Comparison of ENCODE assay signal across 19 cellular contexts in the genomic region with DNA sequence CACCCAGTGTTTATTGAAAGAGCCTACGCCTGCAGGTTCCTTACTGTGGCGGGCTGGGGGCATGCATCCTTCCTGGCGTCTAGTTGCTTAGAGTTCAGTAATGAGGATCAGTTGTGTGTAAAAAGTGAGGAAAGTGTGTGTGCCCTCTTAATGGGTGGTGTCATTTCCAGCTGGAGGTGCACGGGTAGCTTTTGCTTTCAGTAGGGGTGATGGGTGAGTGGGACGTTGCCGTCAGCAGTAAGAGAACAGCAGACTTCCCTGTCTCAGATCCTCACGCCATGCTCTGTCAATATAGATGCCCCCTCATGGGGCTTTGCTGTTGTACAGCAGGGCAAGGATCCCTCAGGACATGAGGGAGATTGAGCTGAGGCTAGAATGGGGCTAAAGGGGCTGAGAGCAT.
DNase-seq lines count a peak whose midpoint lies in the region; ATAC-seq and TF ChIP-seq lines count a peak whose summit lies in the region.
"Had no signal": no experiment of that assay in that cellular context is flagged by ENCODE, and none has a peak within 500 bp of the region (broad histone marks: within the 10 kb centered on the region; RNA-seq: fewer than 3 reads in every experiment).

No MANE protein-coding gene starts in this region.

- H3K36me3 Mint-ChIP-seq in CD4-positive, alpha-beta memory T cell = peaks cover 18 to 35% of the 10 kb centered on the region in 2 donors
- H3K36me3 Mint-ChIP-seq in T-helper 17 cell (ENCODE audit: low read depth) (no peaks in the 10 kb centered on the region), endothelial cell (ENCODE audit: low read depth, unreplicated experiment) (peaks cover 53% of the 10 kb centered on the region)

- no peaks in the 10 kb centered on the region for H3K27me3 Mint-ChIP-seq in CD4-positive, alpha-beta memory T cell
- H3K27me3 Mint-ChIP-seq in T-helper 17 cell (no peaks in the 10 kb centered on the region), endothelial cell (ENCODE audit: unreplicated experiment) (no peaks in the 10 kb centered on the region)
- H3K27me3 Mint-ChIP-seq: stimulated activated naive CD8-positive, alpha-beta T cell treated with anti-CD3 and anti-CD28 coated beads, Interleukin-15, Interleukin-2, amounts not matched to agents 100 ng/mL and 50 ng/mL, for 24 hours had no signal

- H3K9me3 Mint-ChIP-seq in CD4-positive, alpha-beta memory T cell = peaks cover 0 to 2% (median 0%) of the 10 kb centered on the region in 8 donors
- H3K9me3 Mint-ChIP-seq in endothelial cell (ENCODE audit: unreplicated experiment) = no peaks in the 10 kb centered on the region
- H3K9me3 Mint-ChIP-seq: stimulated activated naive CD8-positive, alpha-beta T cell treated with anti-CD3 and anti-CD28 coated beads, Interleukin-15, Interleukin-2, amounts not matched to agents 100 ng/mL and 50 ng/mL, for 24 hours had no signal

- CTCF ChIA-PET in CD4-positive, alpha-beta memory T cell (lab: Charles Lee; ENCODE audit: partially characterized antibody) = interaction anchor here (0.9 to 9.4 kb wide), 6 partner anchors 7 to 81 kb away, joined by 3 to 81 read pairs (median 9); no protein-coding TSS in a partner anchor

- no peaks in the 10 kb centered on the region for H3K36me3 ChIP-seq in CD4-positive, alpha-beta memory T cell (ENCODE audit: insufficient read depth, low read length)

- H3K4me1 Mint-ChIP-seq in CD4-positive, alpha-beta memory T cell = peaks cover 33 to 64% (median 44%) of the 10 kb centered on the region in 4 donors
- H3K4me1 Mint-ChIP-seq in T-helper 17 cell = peaks cover 39% of the 10 kb centered on the region
- peaks cover 6% of the 10 kb centered on the region for H3K4me1 Mint-ChIP-seq in endothelial cell (ENCODE audit: unreplicated experiment)

- ATAC-seq in GM18867 (IDR thresholded peaks at IDR 0.05; ENCODE audit: unreplicated experiment) (peak; percentile 85), T-helper 17 cell (peak; percentile 43)
- ATAC-seq: activated CD8-positive, alpha-beta T cell treated with anti-CD3 and anti-CD28 coated beads, Interleukin-2, amount 10 ng/mL, durations not matched to agents 7 days and 5 days; HepG2 had no signal

- H3K4me3 ChIP-seq in CD4-positive, alpha-beta memory T cell (ENCODE audit: low read length in 2 of 2) = no peak overlapping the region
- H3K4me3 ChIP-seq: coronary artery, tibial artery had no signal

- H3K4me1 ChIP-seq in CD4-positive, alpha-beta memory T cell (ENCODE audit: insufficient read depth, low read length) = peaks cover 46% of the 10 kb centered on the region
- H3K4me1 ChIP-seq: tibial artery had no signal

- POLR2A ChIA-PET in CD4-positive, alpha-beta memory T cell (lab: Charles Lee; ENCODE audit: partially characterized antibody) = interaction anchor here (1.1 to 7.9 kb wide), 9 partner anchors 8 to 130 kb away, joined by 3 to 145 read pairs (median 5); no protein-coding TSS in a partner anchor

- H3K27ac Mint-ChIP-seq in CD4-positive, alpha-beta memory T cell = peak overlapping the region; percentile 57 to 98 (median 96)
- H3K27ac Mint-ChIP-seq in T-helper 17 cell (peak overlapping the region; percentile 98), endothelial cell (ENCODE audit: unreplicated experiment) (no peak overlapping the region)
- H3K27ac Mint-ChIP-seq: activated CD8-positive, alpha-beta T cell treated with anti-CD3 and anti-CD28 coated beads, Interleukin-2, amount 10 ng/mL, durations not matched to agents 7 days and 5 days; stimulated activated naive CD8-positive, alpha-beta T cell treated with anti-CD3 and anti-CD28 coated beads, Interleukin-15, Interleukin-2, amounts not matched to agents 100 ng/mL and 50 ng/mL, for 24 hours had no signal

- H3K27me3 ChIP-seq in CD4-positive, alpha-beta memory T cell (ENCODE audit: insufficient read depth, low read length) = no peaks in the 10 kb centered on the region
- H3K27me3 ChIP-seq: tibial artery had no signal

- TF ChIP-seq CTCF in endothelial cell (IDR thresholded peaks at IDR 0.05; ENCODE audit: unreplicated experiment) = no peak

- H3K27ac ChIP-seq in CD4-positive, alpha-beta memory T cell (ENCODE audit: low read depth, low read length) = peak overlapping the region; percentile 61
- H3K27ac ChIP-seq: coronary artery, tibial artery, VCaP had no signal

- intact Hi-C loops in CD4-positive, alpha-beta memory T cell (cut with micrococcal nuclease) = loop anchor here (1.0 to 5.0 kb wide), 2 partner anchors 8 to 57 kb away; no protein-coding TSS in a partner anchor

- H3K9me3 ChIP-seq in CD4-positive, alpha-beta memory T cell (ENCODE audit: control insufficient read depth in 1 of 2, low read length in 2 of 2) = no peaks in the 10 kb centered on the region
- H3K9me3 ChIP-seq in T-helper 17 cell (ENCODE audit: control insufficient read depth, low read length, poor library complexity, severe bottlenecking) = no peaks in the 10 kb centered on the region
- H3K9me3 ChIP-seq: tibial artery had no signal

- DNase-seq in CD4-positive, alpha-beta memory T cell = peak in 4 of 5 donors; percentile 37 to 65 (median 58)
- DNase-seq in T-helper 17 cell (no peak), endothelial cell (ENCODE audit: low spot score) (no peak), inferior parietal cortex (ENCODE audit: extremely low spot score) (no peak), AG20443 (ENCODE audit: low spot score) (no peak), NCI-H1092 treated with DMSO at 0.1 percent for 48 hours (lab: John Stamatoyannopoulos, UW) (no peak)
- DNase-seq: activated CD8-positive, alpha-beta T cell treated with anti-CD3 and anti-CD28 coated beads, Interleukin-2, amount 10 ng/mL, durations not matched to agents 7 days and 5 days; DMS79 treated with DMSO at 0.1 percent for 48 hours; mammary epithelial cell; NCI-H1105; NCI-H2029 treated with DMSO at 0.1 percent for 48 hours; nucleus accumbens; small intestine; tibial artery had no signal

- H3K4me3 Mint-ChIP-seq in CD4-positive, alpha-beta memory T cell = peak overlapping the region; percentile 63 to 89 (median 80)
- H3K4me3 Mint-ChIP-seq in T-helper 17 cell = peak overlapping the region; percentile 85
- peak overlapping the region; percentile 14 for H3K4me3 Mint-ChIP-seq in endothelial cell (ENCODE audit: unreplicated experiment)
- H3K4me3 Mint-ChIP-seq: activated CD8-positive, alpha-beta T cell treated with anti-CD3 and anti-CD28 coated beads, Interleukin-2, amount 10 ng/mL, durations not matched to agents 7 days and 5 days; stimulated activated naive CD8-positive, alpha-beta T cell treated with anti-CD3 and anti-CD28 coated beads, Interleukin-15, Interleukin-2, amounts not matched to agents 100 ng/mL and 50 ng/mL, for 24 hours had no signal

Comparison
In these comparisons a context has a peak if more than half of its experiments do, and no peak if none do; other contexts are left out.
1. DNase-seq: peak in CD4-positive, alpha-beta memory T cell (4 of 5); none in T-helper 17 cell (0 of 3), endothelial cell (single experiment), inferior parietal cortex (single experiment), AG20443 (single experiment) and NCI-H1092 treated with DMSO at 0.1 percent for 48 hours (single experiment).
2. H3K4me3 Mint-ChIP-seq: peak in every context shown above with its lines; median percentile 85 in T-helper 17 cell; 80 in CD4-positive, alpha-beta memory T cell; 14 in endothelial cell.